11 cellular contexts compared by ENCODE assay signal in the genomic region with DNA sequence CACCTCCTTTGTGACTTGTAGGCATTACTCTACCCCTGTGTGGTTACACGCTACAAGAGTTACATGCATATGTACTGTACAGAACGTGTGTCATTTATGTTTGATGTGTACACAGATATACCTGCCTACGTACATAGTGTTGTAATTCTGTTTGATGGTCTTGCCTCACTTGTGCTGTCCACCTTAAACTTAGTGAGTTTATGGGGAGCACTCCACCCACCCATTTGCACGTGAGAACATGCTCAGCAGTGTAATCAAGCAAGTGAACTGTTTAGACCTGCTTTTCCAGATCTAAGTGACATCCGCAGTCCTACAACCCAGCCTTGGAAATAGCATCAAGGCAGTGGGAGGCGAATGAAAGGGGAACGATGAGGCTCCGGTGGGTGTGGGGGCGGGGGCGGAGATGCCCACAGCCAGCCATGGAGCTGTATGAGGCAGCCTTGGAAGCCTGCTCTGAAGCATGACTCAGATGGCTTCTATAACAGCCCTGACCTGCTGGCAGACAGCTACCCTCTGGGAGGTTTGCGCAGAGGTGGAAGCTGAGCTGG. TPM values are rescaled to one million over a fixed set of nuclear protein-coding genes. Genes with fewer than 3 reads are reported as not detected.
DNase-seq lines count a peak whose midpoint lies in the region; ATAC-seq and TF ChIP-seq lines count a peak whose summit lies in the region.
"Had no signal": no experiment of that assay in that cellular context is flagged by ENCODE, and none has a peak within 500 bp of the region (broad histone marks: within the 10 kb centered on the region; RNA-seq: fewer than 3 reads in every experiment).

No MANE protein-coding gene starts in this region.

- H3K79me2 ChIP-seq in HCT116 (ENCODE audit: insufficient read depth, low read length), result no peaks in the 10 kb centered on the region

- no peaks in the 10 kb centered on the region for H3K9me2 ChIP-seq in HCT116 (ENCODE audit: insufficient read depth)

- ATAC-seq in HCT116 (peak; percentile 54), HG03108 (IDR thresholded peaks at IDR 0.05; ENCODE audit: unreplicated experiment) (no peak), GM21423 (IDR thresholded peaks at IDR 0.05; ENCODE audit: unreplicated experiment) (no peak)

- no peak overlapping the region for H3K27ac ChIP-seq in HCT116 (ENCODE audit: low read depth, low read length)

- no peak overlapping the region for H3K9ac ChIP-seq in HCT116 (ENCODE audit: low read length)
- no peak overlapping the region for H3K9ac ChIP-seq in adipocyte (ENCODE audit: low read length)
- H3K9ac ChIP-seq in skeletal muscle satellite cell (ENCODE audit: low read depth, low read length), result no peak overlapping the region

- no peak for TF ChIP-seq POLR2A in HCT116 (IDR thresholded peaks at IDR 0.05; ENCODE audit: borderline replicate concordance, extremely low read depth, insufficient read depth, insufficient read length)

- no peak overlapping the region for H3K27ac Mint-ChIP-seq in activated naive CD4-positive, alpha-beta T cell treated with anti-CD3 and anti-CD28 coated beads, Interleukin-2, amount 10 ng/mL, durations not matched to agents 7 days and 5 days
- H3K27ac Mint-ChIP-seq: T-helper 1 cell treated with Interleukin-12 subunit alpha and Interleukin-12 subunit beta and Interleukin-4 antibody, amounts not matched to agents 30 μg/mL and 1 μg/mL, for 36 hours had no signal

- H3K4me3 ChIP-seq in HCT116 (replicated peaks in 1 of 2; ENCODE audit: low read depth in 1 of 2, low read length in 2 of 2) (no peak overlapping the region), adipocyte (ENCODE audit: low read length) (no peak overlapping the region), foreskin fibroblast (ENCODE audit: low read depth in 1 of 2, low read length in 2 of 2) (no peak overlapping the region), skeletal muscle satellite cell (ENCODE audit: low read length) (peak overlapping the region; percentile 23)

- BruUV-seq in HCT116 (replicated peaks; lab: Mats Ljungman, UMichigan), result no TSS peak

- H3K36me3 ChIP-seq in HCT116 (ENCODE audit: control insufficient read depth in 1 of 2, insufficient read depth in 2 of 2, low read length in 2 of 2), result no peaks in the 10 kb centered on the region
- H3K36me3 ChIP-seq in adipocyte (ENCODE audit: control insufficient read depth, insufficient read depth, low read length, severe bottlenecking), result peaks cover 11% of the 10 kb centered on the region
- H3K36me3 ChIP-seq in skeletal muscle satellite cell (ENCODE audit: insufficient read depth, low read length), result peaks cover 4% of the 10 kb centered on the region

- no peak overlapping the region for H3K4me3 Mint-ChIP-seq in activated naive CD4-positive, alpha-beta T cell treated with anti-CD3 and anti-CD28 coated beads, Interleukin-2, amount 10 ng/mL, durations not matched to agents 7 days and 5 days
- H3K4me3 Mint-ChIP-seq: T-helper 1 cell treated with Interleukin-12 subunit alpha and Interleukin-12 subunit beta and Interleukin-4 antibody, amounts not matched to agents 30 μg/mL and 1 μg/mL, for 36 hours had no signal

- POLR2A ChIA-PET in HCT116 (lab: Charles Lee), result no interaction called here

- H3K9me3 Mint-ChIP-seq in activated naive CD4-positive, alpha-beta T cell treated with anti-CD3 and anti-CD28 coated beads, Interleukin-2, amount 10 ng/mL, durations not matched to agents 7 days and 5 days, result no peaks in the 10 kb centered on the region
- H3K9me3 Mint-ChIP-seq: T-helper 1 cell treated with Interleukin-12 subunit alpha and Interleukin-12 subunit beta and Interleukin-4 antibody, amounts not matched to agents 30 μg/mL and 1 μg/mL, for 36 hours had no signal

- RAD21 ChIA-PET in HCT116 (lab: Charles Lee; ENCODE audit: low non-redundant PET in 1 of 2, low total read pairs in 2 of 2, uncharacterized antibody in 2 of 2, unreplicated experiment in 2 of 2), result no interaction called here

- peaks cover 1% of the 10 kb centered on the region for H3K36me3 Mint-ChIP-seq in activated naive CD4-positive, alpha-beta T cell treated with anti-CD3 and anti-CD28 coated beads, Interleukin-2, amount 10 ng/mL, durations not matched to agents 7 days and 5 days

- no peak for DNase-seq in HCT116 (ENCODE audit: low read depth, low spot score)
- DNase-seq in adipocyte (ENCODE audit: low read depth), result peak; percentile 70
- DNase-seq in foreskin fibroblast, result peak; percentile 75 to 87
- DNase-seq in NK-92 (lab: John Stamatoyannopoulos, UW; ENCODE audit: unreplicated experiment), result no peak
- DNase-seq in activated naive CD4-positive, alpha-beta T cell treated with anti-CD3 and anti-CD28 coated beads, Interleukin-2, amount 10 ng/mL, durations not matched to agents 7 days and 5 days, result no peak
- DNase-seq: DMS79 treated with DMSO at 0.1 percent for 48 hours, NCI-H2227 treated with DMSO at 0.1 percent for 48 hours had no signal

- no peaks in the 10 kb centered on the region for H3K27me3 Mint-ChIP-seq in activated naive CD4-positive, alpha-beta T cell treated with anti-CD3 and anti-CD28 coated beads, Interleukin-2, amount 10 ng/mL, durations not matched to agents 7 days and 5 days

- peaks cover 10% of the 10 kb centered on the region for H3K4me1 Mint-ChIP-seq in activated naive CD4-positive, alpha-beta T cell treated with anti-CD3 and anti-CD28 coated beads, Interleukin-2, amount 10 ng/mL, durations not matched to agents 7 days and 5 days

- H3K9me3 ChIP-seq in HCT116 (ENCODE audit: control insufficient read depth in 1 of 2, insufficient read depth in 1 of 2, low read depth in 1 of 2, low read length in 2 of 2), result no peaks in the 10 kb centered on the region
- H3K9me3 ChIP-seq in adipocyte (ENCODE audit: control insufficient read depth, low read length), result no peaks in the 10 kb centered on the region
- H3K9me3 ChIP-seq in skeletal muscle satellite cell (replicated peaks; ENCODE audit: low read length), result no peaks in the 10 kb centered on the region

- H3K4me1 ChIP-seq in HCT116 (ENCODE audit: control insufficient read depth in 1 of 2, insufficient read depth in 2 of 2, low read length in 2 of 2) (peaks cover 0 to 9% of the 10 kb centered on the region in 2 experiments; a peak in 2 of 4 replicates), adipocyte (ENCODE audit: control insufficient read depth, insufficient read depth, low read length) (peaks cover 13% of the 10 kb centered on the region), skeletal muscle satellite cell (ENCODE audit: control insufficient read depth, insufficient read depth, low read length) (peaks cover 9% of the 10 kb centered on the region)

- 0 out of 2 replicates have a peak, but pooled peaks cover 5% of the 10 kb centered on the region for H4K20me1 ChIP-seq in HCT116 (ENCODE audit: insufficient read depth)

- TF ChIP-seq CTCF in HCT116 (IDR thresholded peaks at IDR 0.05 in 2 of 3, conservative IDR thresholded peaks at IDR 0.05 in 1 of 3; ENCODE audit: borderline replicate concordance in 1 of 3, insufficient read depth in 1 of 3, low read depth in 2 of 3, low read length in 2 of 3), result no peak
- TF ChIP-seq CTCF in foreskin fibroblast (IDR thresholded peaks at IDR 0.05; ENCODE audit: low read depth, low read length), result no peak

- H3K27me3 ChIP-seq in HCT116 (ENCODE audit: insufficient read depth, low read length) (no peaks in the 10 kb centered on the region), adipocyte (replicated peaks; ENCODE audit: control insufficient read depth, insufficient read depth, low read length) (no peaks in the 10 kb centered on the region), skeletal muscle satellite cell (ENCODE audit: control insufficient read depth, insufficient read depth, low read length) (no peaks in the 10 kb centered on the region)

- CTCF ChIA-PET in HCT116 (lab: Charles Lee), result interaction anchor here (1.3 kb wide), 1 partner anchor 28 kb away, joined by 3 read pairs; no protein-coding TSS in a partner anchor
- CTCF ChIA-PET in activated naive CD4-positive, alpha-beta T cell treated with anti-CD3 and anti-CD28 coated beads, Interleukin-2, amount 10 ng/mL, durations not matched to agents 7 days and 5 days (lab: Charles Lee), result interaction anchor here (1.2 kb wide), 1 partner anchor 28 kb away, joined by 4 read pairs; no protein-coding TSS in a partner anchor

- no peak for TF ChIP-seq RAD21 in HCT116 (IDR thresholded peaks at IDR 0.05; ENCODE audit: low read depth)

- intact Hi-C loops in HCT116 (cut with micrococcal nuclease), result no loop called here

- H3K4me2 ChIP-seq in HCT116 (ENCODE audit: low read length), result peak overlapping the region; percentile 28; the same call in 1 of the 2 replicates
- peak overlapping the region; percentile 67 for H3K4me2 ChIP-seq in skeletal muscle satellite cell (ENCODE audit: low read length)

- H2AFZ ChIP-seq in HCT116 (ENCODE audit: low read depth, low read length, poor library complexity, severe bottlenecking), result no peak overlapping the region

TF ChIP-seq in HCT116, 20 proteins besides CTCF, POLR2A, EP300 and RAD21:
- TF ChIP-seq EZH2phosphoT487 (IDR thresholded peaks at IDR 0.05; ENCODE audit: borderline replicate concordance) (no peak), TCF7L2 (IDR thresholded peaks at IDR 0.05; ENCODE audit: borderline replicate concordance, extremely low read depth, insufficient read depth, insufficient read length) (no peak), CBX3 (IDR thresholded peaks at IDR 0.05; ENCODE audit: low read depth) (no peak), CEBPB (IDR thresholded peaks at IDR 0.05; ENCODE audit: low read depth) (no peak), YY1 (IDR thresholded peaks at IDR 0.05; ENCODE audit: extremely low read depth, insufficient replicate concordance, low read depth, low read length) (no peak), SP1 (IDR thresholded peaks at IDR 0.05; ENCODE audit: low read depth) (peak; percentile 7; the same call in 1 of the 2 replicates)
- TF ChIP-seq, protein P1, sequence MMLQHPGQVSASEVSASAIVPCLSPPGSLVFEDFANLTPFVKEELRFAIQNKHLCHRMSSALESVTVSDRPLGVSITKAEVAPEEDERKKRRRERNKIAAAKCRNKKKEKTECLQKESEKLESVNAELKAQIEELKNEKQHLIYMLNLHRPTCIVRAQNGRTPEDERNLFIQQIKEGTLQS (IDR thresholded peaks at IDR 0.05), result no peak

RNA-seq across cellular contexts. Expression of a gene that starts 52.1 kb away (rescaled TPM):
- 18.8 TPM for total RNA-seq in HCT116 (2021; ENCODE audit: unreplicated experiment)
- polyA plus RNA-seq in HCT116 (2012), result 12.4 and 13.0 TPM in 2 replicates
- 1.8 and 3.3 TPM in 2 replicates for total RNA-seq in skeletal muscle satellite cell (2012; rRNA removed)

RNA-seq across cellular contexts. Expression of a gene that starts 53.3 kb away (rescaled TPM):
- total RNA-seq in HCT116 (2021; ENCODE audit: unreplicated experiment), result 94.2 TPM
- 57.1 and 66.3 TPM in 2 replicates for polyA plus RNA-seq in HCT116 (2012)
- 88.2 and 98.9 TPM in 2 replicates for total RNA-seq in skeletal muscle satellite cell (2012; rRNA removed)

Comparison
In these comparisons a context has a peak if more than half of its experiments do, and no peak if none do; other contexts are left out.
1. DNase-seq: peak in adipocyte (single experiment) and foreskin fibroblast (2 of 2); none in HCT116 (single experiment), NK-92 (single experiment) and activated naive CD4-positive, alpha-beta T cell treated with anti-CD3 and anti-CD28 coated beads, Interleukin-2, amount 10 ng/mL, durations not matched to agents 7 days and 5 days (single experiment).